Comparison of ENCODE assay signal across 9 cellular contexts in the genomic region with DNA sequence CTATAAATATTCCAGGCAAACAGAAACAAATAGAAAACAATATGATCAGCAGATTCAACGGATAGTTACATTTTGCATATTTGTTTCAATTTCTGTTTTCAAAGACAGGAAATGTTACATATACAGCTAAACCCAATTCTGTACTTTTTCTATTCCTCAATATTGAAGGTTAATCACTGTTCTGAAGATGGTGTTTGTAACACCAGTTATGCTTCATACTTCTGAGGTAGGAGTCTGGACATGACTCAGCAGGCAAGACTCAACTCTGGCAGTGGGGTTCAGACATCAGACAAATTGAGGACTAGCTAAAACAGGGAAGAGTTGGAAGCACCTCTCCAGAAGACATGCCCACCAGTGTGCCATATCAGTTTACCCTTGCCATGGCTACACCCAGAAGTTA. TPM values are rescaled to one million over a fixed set of nuclear protein-coding genes. Genes with fewer than 3 reads are reported as not detected.
DNase-seq lines count a peak whose midpoint lies in the region; ATAC-seq, FAIRE-seq and TF ChIP-seq lines count a peak whose summit lies in the region.
"Had no signal": no experiment of that assay in that cellular context is flagged by ENCODE, and none has a peak within 500 bp of the region (broad histone marks: within the 10 kb centered on the region; RNA-seq: fewer than 3 reads in every experiment).

No MANE protein-coding gene starts in this region.

- no peaks in the 10 kb centered on the region for H3K9me3 ChIP-seq in RWPE2 (ENCODE audit: severe bottlenecking)
- no peaks in the 10 kb centered on the region for H3K9me3 ChIP-seq in small intestine (ENCODE audit: control insufficient read depth, low read depth)

- H3K27me3 ChIP-seq in RWPE2 (ENCODE audit: insufficient read depth, poor library complexity, severe bottlenecking) (no peaks in the 10 kb centered on the region), small intestine (ENCODE audit: control insufficient read depth in 2 of 2, insufficient read depth in 2 of 2, low read length in 2 of 2) (no peaks in the 10 kb centered on the region)
- H3K27me3 ChIP-seq: BLaER1 treated with 17β-estradiol and CSF1 and Interleukin-3, amounts not matched to agents 10 nM and 100 nM had no signal

- ATAC-seq in GM19397 (IDR thresholded peaks at IDR 0.05; ENCODE audit: unreplicated experiment) = peak; percentile 83
- ATAC-seq in HG02973 (IDR thresholded peaks at IDR 0.05; ENCODE audit: unreplicated experiment) = peak; percentile 95
- peak; percentile 65 for ATAC-seq in RWPE2 (ENCODE audit: low read depth)

- no peaks in the 10 kb centered on the region for H3K36me3 ChIP-seq in RWPE2 (ENCODE audit: low read depth)
- H3K36me3 ChIP-seq in small intestine (ENCODE audit: control insufficient read depth in 2 of 2, insufficient read depth in 2 of 2, low read length in 2 of 2) = no peaks in the 10 kb centered on the region
- H3K36me3 ChIP-seq: BLaER1 treated with 17β-estradiol and CSF1 and Interleukin-3, amounts not matched to agents 10 nM and 100 nM had no signal

- DNase-seq in EL (peak; percentile 55), RWPE2 (ENCODE audit: low spot score) (no peak), OCI-M2 (lab: John Stamatoyannopoulos, UW; ENCODE audit: unreplicated experiment) (no peak), RPMI8226 (no peak), small intestine (no peak), Ammon's horn (ENCODE audit: low spot score) (no peak)

- TF ChIP-seq CTCF in RWPE2 (IDR thresholded peaks at IDR 0.05; ENCODE audit: poor library complexity, severe bottlenecking) = no peak

- WGBS in small intestine, 3 donors = 0% methylated on average over 1 of the region's 1 CpG

- FAIRE-seq in small intestine (lab: Jason Lieb, UNC) = no peak

- H3K27ac ChIP-seq in RWPE2 (ENCODE audit: poor library complexity, severe bottlenecking) = peak overlapping the region; percentile 65
- no peak overlapping the region for H3K27ac ChIP-seq in small intestine (ENCODE audit: low read depth in 1 of 2, low read length in 1 of 2)
- H3K27ac ChIP-seq: BLaER1 treated with 17β-estradiol and CSF1 and Interleukin-3, amounts not matched to agents 10 nM and 100 nM had no signal

- H3K4me3 ChIP-seq in RWPE2 (ENCODE audit: severe bottlenecking) (no peak overlapping the region), small intestine (ENCODE audit: low read depth in 1 of 2, low read length in 2 of 2) (no peak overlapping the region)
- H3K4me3 ChIP-seq: BLaER1 treated with 17β-estradiol and CSF1 and Interleukin-3, amounts not matched to agents 10 nM and 100 nM had no signal

- H3K4me1 ChIP-seq in RWPE2 (ENCODE audit: insufficient read depth, poor library complexity, severe bottlenecking) (peaks cover 24% of the 10 kb centered on the region), small intestine (ENCODE audit: control insufficient read depth in 2 of 2, insufficient read depth in 1 of 2, low read depth in 1 of 2, low read length in 1 of 2) (no peaks in the 10 kb centered on the region)

RNA-seq across cellular contexts. Expression of a gene that starts 16.6 kb away (rescaled TPM):
- polyA plus RNA-seq in small intestine = not detected

RNA-seq across cellular contexts. Expression of a gene that starts 40.3 kb away (rescaled TPM):
- not detected for polyA plus RNA-seq in small intestine

RNA-seq across cellular contexts. Expression of a gene that starts 57.9 kb away (rescaled TPM):
- polyA plus RNA-seq in small intestine = under 1 TPM in 2 of 3 donors, not detected in 1; 0.06 to 0.81 TPM
